8 cellular contexts compared by ENCODE assay signal in genomic region chr17:81097943-81098308, GRCh38.
DNase-seq lines count a peak whose midpoint lies in the region; ATAC-seq and TF ChIP-seq lines count a peak whose summit lies in the region.

No MANE protein-coding gene starts in this region.

- peak; percentile 83 for DNase-seq in ACHN
- peak; percentile 82 for DNase-seq in HT1080 (ENCODE audit: low read depth)
- DNase-seq in brain microvascular endothelial cell = peak; percentile 12
- DNase-seq in iPS-NIHi11 (ENCODE audit: low spot score) = no peak

- no peak for TF ChIP-seq CTCF in brain microvascular endothelial cell (IDR thresholded peaks at IDR 0.05; ENCODE audit: low read depth, low read length, missing control alignments)

- H3K9me3 ChIP-seq in muscle layer of colon (ENCODE audit: low read length) = no peaks in the 10 kb centered on the region

- no peak overlapping the region for H3K9ac ChIP-seq in muscle layer of colon (ENCODE audit: low read length)

- H3K27ac ChIP-seq in brain microvascular endothelial cell = peak overlapping the region; percentile 76
- peak overlapping the region; percentile 49 for H3K27ac ChIP-seq in muscle layer of colon (ENCODE audit: low read depth, low read length)

- ATAC-seq in HG03565 (IDR thresholded peaks at IDR 0.05; ENCODE audit: unreplicated experiment) (no peak), HG02763 (IDR thresholded peaks at IDR 0.05; ENCODE audit: unreplicated experiment) (no peak), HG02840 (IDR thresholded peaks at IDR 0.05; ENCODE audit: low FRiP score, unreplicated experiment) (no peak)

- H3K27me3 ChIP-seq in brain microvascular endothelial cell (replicated peaks) = no peaks in the 10 kb centered on the region
- no peaks in the 10 kb centered on the region for H3K27me3 ChIP-seq in muscle layer of colon (ENCODE audit: control insufficient read depth in 1 of 2, insufficient read depth in 2 of 2, low read length in 2 of 2)

- H3K4me3 ChIP-seq in brain microvascular endothelial cell (ENCODE audit: low read depth, low read length) (peak overlapping the region; percentile 42), muscle layer of colon (ENCODE audit: low read depth in 1 of 2, low read length in 2 of 2) (peak overlapping the region in 1 of 2 donors; percentile 47)

- H3K36me3 ChIP-seq in brain microvascular endothelial cell (replicated peaks) = no peaks in the 10 kb centered on the region
- H3K36me3 ChIP-seq in muscle layer of colon (ENCODE audit: insufficient read depth, low read length) = peaks cover 20% of the 10 kb centered on the region

- in situ Hi-C loops in ACHN (cut with HindIII; ENCODE audit: low pct_ligation_motif_present, low pct_unique_long_range_greater_than_20kb, low sequenced_read_pairs) (no loop called here), brain microvascular endothelial cell (cut with HindIII; ENCODE audit: low pct_ligation_motif_present, low sequenced_read_pairs) (no loop called here)

- peaks cover 49% of the 10 kb centered on the region for H3K4me1 ChIP-seq in muscle layer of colon (ENCODE audit: insufficient read depth, low read length)
